In the genomic region with DNA sequence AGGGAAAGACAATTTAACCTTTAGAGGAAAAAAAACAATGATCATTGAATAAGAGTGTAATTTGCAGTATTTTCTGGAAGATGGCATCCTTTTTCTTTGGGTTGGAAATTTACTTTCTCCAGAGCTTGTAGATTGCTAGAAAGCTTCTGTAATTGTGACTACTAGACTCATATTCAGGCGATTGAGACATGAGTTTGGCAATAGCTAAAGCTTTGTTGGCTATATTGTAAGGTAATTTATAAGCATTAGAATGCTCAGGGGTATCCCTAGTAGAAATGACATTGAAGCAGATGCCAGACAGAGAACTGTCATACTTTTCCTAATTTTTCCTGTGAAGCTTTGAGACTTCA, we compare ENCODE assay signal across 13 cellular contexts.
DNase-seq lines count a peak whose midpoint lies in the region; ATAC-seq and TF ChIP-seq lines count a peak whose summit lies in the region.
"Had no signal": no experiment of that assay in that cellular context is flagged by ENCODE, and none has a peak within 500 bp of the region (broad histone marks: within the 10 kb centered on the region; RNA-seq: fewer than 3 reads in every experiment).

No MANE protein-coding gene starts in this region.

- intact Hi-C loops in Right ventricle myocardium inferior (cut with DNase I): no loop called here

- no peak for TF ChIP-seq EP300 in upper lobe of left lung (IDR thresholded peaks at IDR 0.05)

- H3K4me1 ChIP-seq in right atrium auricular region: peaks cover 0 to 20% of the 10 kb centered on the region in 2 donors
- H3K4me1 ChIP-seq in upper lobe of left lung: peaks cover 9 to 21% (median 18%) of the 10 kb centered on the region in 4 donors

- H3K27me3 ChIP-seq in right atrium auricular region: no peaks in the 10 kb centered on the region
- H3K27me3 ChIP-seq in upper lobe of left lung: no peaks in the 10 kb centered on the region

- no peak for TF ChIP-seq POLR2A in upper lobe of left lung (IDR thresholded peaks at IDR 0.05)

- H3K9me3 ChIP-seq in right atrium auricular region (no peaks in the 10 kb centered on the region), upper lobe of left lung (no peaks in the 10 kb centered on the region)

- H3K4me3 ChIP-seq in right atrium auricular region (peak overlapping the region in 1 of 2 donors; percentile 20), choroid plexus epithelial cell (ENCODE audit: low read depth, low read length) (no peak overlapping the region), upper lobe of left lung (peak overlapping the region in 1 of 4 donors; percentile 26)

- 50 to 65% methylated on average over 1 of the region's 1 CpG for WGBS in upper lobe of left lung, 2 donors

- DNase-seq in right atrium auricular region (ENCODE audit: low spot score) (no peak), Right ventricle myocardium inferior (ENCODE audit: missing footprints) (no peak), choroid plexus epithelial cell (ENCODE audit: low read depth) (peak; percentile 39), midbrain (lab: John Stamatoyannopoulos, UW) (peak; percentile 36), upper lobe of left lung (no peak), NCI-H2227 treated with DMSO at 0.1 percent for 48 hours (lab: John Stamatoyannopoulos, UW) (no peak), COLO668 (lab: John Stamatoyannopoulos, UW; ENCODE audit: unreplicated experiment) (no peak)
- DNase-seq: activated CD4-positive, alpha-beta T cell treated with anti-CD3 and anti-CD28 coated beads, Interleukin-2, amount 50 U/mL, for 48 hours; activated effector memory CD4-positive, alpha-beta T cell treated with anti-CD3 and anti-CD28 coated beads, Interleukin-2, amount 50 U/mL, for 16 hours; central memory CD4-positive, alpha-beta T cell; naive B cell; NCI-H187 treated with DMSO at 0.1 percent for 48 hours had no signal

- TF ChIP-seq CTCF in right atrium auricular region (IDR thresholded peaks at IDR 0.05): no peak
- TF ChIP-seq CTCF in choroid plexus epithelial cell (conservative IDR thresholded peaks at IDR 0.05; ENCODE audit: low read depth, low read length): no peak
- no peak for TF ChIP-seq CTCF in upper lobe of left lung (IDR thresholded peaks at IDR 0.05)

- no peaks in the 10 kb centered on the region for H3K36me3 ChIP-seq in right atrium auricular region
- H3K36me3 ChIP-seq in upper lobe of left lung: no peaks in the 10 kb centered on the region

- H3K27ac ChIP-seq in right atrium auricular region (peak overlapping the region; percentile 67 to 72), upper lobe of left lung (peak overlapping the region; percentile 61 to 82 (median 74))

- ATAC-seq in Right ventricle myocardium inferior (no peak), upper lobe of left lung (ENCODE audit: low FRiP score in 2 of 2) (no peak), GM19397 (IDR thresholded peaks at IDR 0.05; ENCODE audit: unreplicated experiment) (no peak)

Comparison
In these comparisons a context has a peak if more than half of its experiments do, and no peak if none do; other contexts are left out.
1. DNase-seq: peak in choroid plexus epithelial cell (single experiment) and midbrain (single experiment); none in right atrium auricular region (single experiment), Right ventricle myocardium inferior (single experiment), upper lobe of left lung (0 of 2), NCI-H2227 treated with DMSO at 0.1 percent for 48 hours (single experiment) and COLO668 (single experiment).